Comparison of ENCODE assay signal across 11 cellular contexts in genomic region chr19:2089001-2089711, GRCh38. TPM values are rescaled to one million over a fixed set of nuclear protein-coding genes. Genes with fewer than 3 reads are reported as not detected.
DNase-seq lines count a peak whose midpoint lies in the region; FAIRE-seq and TF ChIP-seq lines count a peak whose summit lies in the region.
"Had no signal": no experiment of that assay in that cellular context is flagged by ENCODE, and none has a peak within 500 bp of the region (broad histone marks: within the 10 kb centered on the region; RNA-seq: fewer than 3 reads in every experiment).

No MANE protein-coding gene starts in this region.

- H3K9me2 ChIP-seq in SK-N-SH = no peaks in the 10 kb centered on the region

- TF ChIP-seq CTCF in SK-N-SH (IDR thresholded peaks at IDR 0.05) = no peak
- TF ChIP-seq CTCF in fibroblast of mammary gland (conservative IDR thresholded peaks at IDR 0.05; ENCODE audit: control insufficient read depth, insufficient read depth, low read depth, low read length) = no peak

- H3F3A ChIP-seq in SK-N-SH (replicated peaks; ENCODE audit: insufficient read depth) = peaks cover 5% of the 10 kb centered on the region

- H3K36me3 Mint-ChIP-seq in activated CD4-positive, alpha-beta T cell treated with anti-CD3 and anti-CD28 coated beads, Interleukin-2, amount 10 ng/mL, durations not matched to agents 24 days and 14 days (ENCODE audit: low read depth) = peaks cover 41% of the 10 kb centered on the region

- no peak for TF ChIP-seq EP300 in SK-N-SH (IDR thresholded peaks at IDR 0.05; ENCODE audit: borderline replicate concordance in 1 of 2, low read depth in 1 of 2, low read length in 1 of 2)

- DNase-seq in activated CD4-positive, alpha-beta T cell treated with anti-CD3 and anti-CD28 coated beads, Interleukin-2, amount 10 ng/mL, durations not matched to agents 24 days and 14 days = peak; percentile 68
- no peak for DNase-seq in activated CD4-positive, alpha-beta T cell treated with anti-CD3 and anti-CD28 coated beads, Interleukin-2, amount 50 U/mL, for 4 hours
- DNase-seq in SK-N-SH (peak; percentile 67), fibroblast of mammary gland (ENCODE audit: low read depth) (peak; percentile 45), DMS 273 treated with DMSO at 0.1 percent for 48 hours (lab: John Stamatoyannopoulos, UW) (no peak), urothelium cell line (ENCODE audit: low spot score) (no peak), SKM-1 (lab: John Stamatoyannopoulos, UW; ENCODE audit: unreplicated experiment) (no peak)
- DNase-seq: amniotic stem cell had no signal

- peaks cover 60% of the 10 kb centered on the region for H3K4me1 Mint-ChIP-seq in activated CD4-positive, alpha-beta T cell treated with anti-CD3 and anti-CD28 coated beads, Interleukin-2, amount 10 ng/mL, durations not matched to agents 24 days and 14 days

- H3K9me3 ChIP-seq in SK-N-SH = no peaks in the 10 kb centered on the region
- H3K9me3 ChIP-seq in subcutaneous abdominal adipose tissue (ENCODE audit: control insufficient read depth in 5 of 5, low read length in 5 of 5) = no peaks in the 10 kb centered on the region
- H3K9me3 ChIP-seq: right lobe of liver had no signal

- H3K36me3 ChIP-seq in SK-N-SH (replicated peaks in 1 of 2; ENCODE audit: control insufficient read depth in 1 of 2, insufficient read depth in 2 of 2, low read length in 1 of 2) (peaks cover 0 to 12% of the 10 kb centered on the region in 2 experiments), subcutaneous abdominal adipose tissue (ENCODE audit: control insufficient read depth in 5 of 5, insufficient read depth in 5 of 5, low read length in 5 of 5) (peaks cover 0 to 7% (median 4%) of the 10 kb centered on the region in 5 donors)
- H3K36me3 ChIP-seq: right lobe of liver had no signal

- peak overlapping the region; percentile 93 for H3K27ac Mint-ChIP-seq in activated CD4-positive, alpha-beta T cell treated with anti-CD3 and anti-CD28 coated beads, Interleukin-2, amount 10 ng/mL, durations not matched to agents 24 days and 14 days

- H2AFZ ChIP-seq in SK-N-SH (ENCODE audit: low read depth) = no peak overlapping the region

- no peaks in the 10 kb centered on the region for H4K20me1 ChIP-seq in SK-N-SH (ENCODE audit: insufficient read depth)

- peaks cover 3% of the 10 kb centered on the region for H3K9me3 Mint-ChIP-seq in activated CD4-positive, alpha-beta T cell treated with anti-CD3 and anti-CD28 coated beads, Interleukin-2, amount 10 ng/mL, durations not matched to agents 24 days and 14 days

- peak overlapping the region; percentile 59 for H3K4me2 ChIP-seq in SK-N-SH

- FAIRE-seq in urothelium cell line (lab: Jason Lieb, UNC) = no peak

- peaks cover 2% of the 10 kb centered on the region for H3K27me3 Mint-ChIP-seq in activated CD4-positive, alpha-beta T cell treated with anti-CD3 and anti-CD28 coated beads, Interleukin-2, amount 10 ng/mL, durations not matched to agents 24 days and 14 days

- H3K27ac ChIP-seq in SK-N-SH (ENCODE audit: low read depth in 2 of 2, low read length in 1 of 2) = peak overlapping the region; percentile 51 to 65; a peak in 2 of 4 replicates
- peak overlapping the region; percentile 58 for H3K27ac ChIP-seq in subcutaneous abdominal adipose tissue (ENCODE audit: low read depth, low read length)
- H3K27ac ChIP-seq: C4-2B had no signal

- peaks cover 81% of the 10 kb centered on the region for H3K79me2 ChIP-seq in SK-N-SH (ENCODE audit: insufficient read depth)

- H3K4me1 ChIP-seq in SK-N-SH (ENCODE audit: control insufficient read depth in 1 of 2, insufficient read depth in 2 of 2, low read depth in 1 of 2, low read length in 1 of 2) (peaks cover 17 to 25% of the 10 kb centered on the region in 2 experiments; a peak in 2 of 4 replicates), subcutaneous abdominal adipose tissue (ENCODE audit: control insufficient read depth in 5 of 5, insufficient read depth in 5 of 5, low read length in 5 of 5) (peaks cover 4 to 87% (median 61%) of the 10 kb centered on the region in 5 donors)

- POLR2A ChIA-PET in SK-N-SH (lab: Yijun Ruan, JAX) = no interaction called here

- TF ChIP-seq RAD21 in SK-N-SH (IDR thresholded peaks at IDR 0.05; ENCODE audit: low read length) = no peak

- H3K27me3 ChIP-seq in SK-N-SH (ENCODE audit: insufficient read depth) = no peaks in the 10 kb centered on the region
- no peaks in the 10 kb centered on the region for H3K27me3 ChIP-seq in subcutaneous abdominal adipose tissue (ENCODE audit: control insufficient read depth in 5 of 5, insufficient read depth in 4 of 5, low read length in 5 of 5)
- H3K27me3 ChIP-seq: right lobe of liver had no signal

- CTCF ChIA-PET in SK-N-SH (lab: Yijun Ruan, JAX) = interaction anchor here (0.7 to 1.5 kb wide), 4 partner anchors 16 to 70 kb away, joined by 3 to 4 read pairs (median 3); no protein-coding TSS in a partner anchor

- H3K4me3 ChIP-seq in SK-N-SH (ENCODE audit: low read depth in 2 of 2, low read length in 1 of 2) (no peak overlapping the region), fibroblast of mammary gland (ENCODE audit: control insufficient read depth, low read depth, low read length) (no peak overlapping the region), subcutaneous abdominal adipose tissue (ENCODE audit: low read depth in 1 of 5, low read length in 5 of 5) (no peak overlapping the region)
- H3K4me3 ChIP-seq: right lobe of liver had no signal

- H3K9ac ChIP-seq in SK-N-SH (no peak overlapping the region), subcutaneous abdominal adipose tissue (ENCODE audit: low read length in 5 of 5) (no peak overlapping the region)

- peak overlapping the region; percentile 85 for H3K4me3 Mint-ChIP-seq in activated CD4-positive, alpha-beta T cell treated with anti-CD3 and anti-CD28 coated beads, Interleukin-2, amount 10 ng/mL, durations not matched to agents 24 days and 14 days

- 92% methylated on average over 10 of the region's 16 CpGs for WGBS in SK-N-SH (ENCODE audit: low lambda C conversion rate)

- intact Hi-C loops in activated CD4-positive, alpha-beta T cell treated with anti-CD3 and anti-CD28 coated beads, Interleukin-2, amount 10 ng/mL, durations not matched to agents 24 days and 14 days (cut with micrococcal nuclease) = loop anchor here (5.0 kb wide), 1 partner anchor 212 kb away; no protein-coding TSS in a partner anchor

TF ChIP-seq in SK-N-SH, 30 proteins besides CTCF, POLR2A, EP300 and RAD21:
- TF ChIP-seq POLR2AphosphoS5 (IDR thresholded peaks at IDR 0.05; ENCODE audit: low read depth, low read length) (no peak), USF1 (IDR thresholded peaks at IDR 0.05; ENCODE audit: borderline replicate concordance, low read depth) (no peak), FOXM1 (IDR thresholded peaks at IDR 0.05; ENCODE audit: low read depth) (no peak), TCF12 (IDR thresholded peaks at IDR 0.05) (no peak), ELF1 (IDR thresholded peaks at IDR 0.05) (no peak), FOSL2 (IDR thresholded peaks at IDR 0.05; ENCODE audit: borderline replicate concordance, low read depth) (no peak), YY1 (IDR thresholded peaks at IDR 0.05; ENCODE audit: low read depth) (no peak), RFX5 (IDR thresholded peaks at IDR 0.05; ENCODE audit: low read length) (no peak), RCOR1 (IDR thresholded peaks at IDR 0.05; ENCODE audit: low read length) (no peak)

RNA-seq across cellular contexts. Expression of gene MOB3A, which starts 7.0 kb away (rescaled TPM):
- 184 and 185 TPM in 2 replicates for total RNA-seq in activated CD4-positive, alpha-beta T cell treated with anti-CD3 and anti-CD28 coated beads, Interleukin-2, amount 10 ng/mL, durations not matched to agents 24 days and 14 days
- 21.4 and 24.1 TPM in 2 replicates for polyA plus RNA-seq in SK-N-SH (2012; rRNA removed)
- 10.3 and 14.6 TPM in 2 replicates for polyA plus RNA-seq in SK-N-SH (2012; cell fraction: cytosol; rRNA removed)
- polyA plus RNA-seq in SK-N-SH (2012; cell fraction: nucleus; rRNA removed) = 18.1 and 18.8 TPM in 2 replicates

RNA-seq across cellular contexts. Expression of gene IZUMO4, which starts 7.6 kb away (rescaled TPM):
- total RNA-seq in activated CD4-positive, alpha-beta T cell treated with anti-CD3 and anti-CD28 coated beads, Interleukin-2, amount 10 ng/mL, durations not matched to agents 24 days and 14 days = 9.5 and 10.0 TPM in 2 replicates
- polyA plus RNA-seq in SK-N-SH (2012; rRNA removed) = 4.6 and 10.3 TPM in 2 replicates
- 1.0 and 1.1 TPM in 2 replicates for polyA plus RNA-seq in SK-N-SH (2012; cell fraction: cytosol; rRNA removed)
- 72.7 and 86.9 TPM in 2 replicates for polyA plus RNA-seq in SK-N-SH (2012; cell fraction: nucleus; rRNA removed)

RNA-seq across cellular contexts. Expression of gene MKNK2, which starts 38.1 kb away (rescaled TPM):
- 159 and 169 TPM in 2 replicates for total RNA-seq in activated CD4-positive, alpha-beta T cell treated with anti-CD3 and anti-CD28 coated beads, Interleukin-2, amount 10 ng/mL, durations not matched to agents 24 days and 14 days
- polyA plus RNA-seq in SK-N-SH (2012; rRNA removed) = 58.9 and 65.4 TPM in 2 replicates
- 32.5 and 45.8 TPM in 2 replicates for polyA plus RNA-seq in SK-N-SH (2012; cell fraction: cytosol; rRNA removed)
- polyA plus RNA-seq in SK-N-SH (2012; cell fraction: nucleus; rRNA removed) = 109 and 141 TPM in 2 replicates

Comparison
In these comparisons a context has a peak if more than half of its experiments do, and no peak if none do; other contexts are left out.
1. DNase-seq: peak in activated CD4-positive, alpha-beta T cell treated with anti-CD3 and anti-CD28 coated beads, Interleukin-2, amount 10 ng/mL, durations not matched to agents 24 days and 14 days (single experiment), SK-N-SH (single experiment) and fibroblast of mammary gland (single experiment); none in activated CD4-positive, alpha-beta T cell treated with anti-CD3 and anti-CD28 coated beads, Interleukin-2, amount 50 U/mL, for 4 hours (0 of 2), DMS 273 treated with DMSO at 0.1 percent for 48 hours (single experiment), urothelium cell line (single experiment) and SKM-1 (single experiment).